Comparison of ENCODE assay signal across 20 cellular contexts in the genomic region with DNA sequence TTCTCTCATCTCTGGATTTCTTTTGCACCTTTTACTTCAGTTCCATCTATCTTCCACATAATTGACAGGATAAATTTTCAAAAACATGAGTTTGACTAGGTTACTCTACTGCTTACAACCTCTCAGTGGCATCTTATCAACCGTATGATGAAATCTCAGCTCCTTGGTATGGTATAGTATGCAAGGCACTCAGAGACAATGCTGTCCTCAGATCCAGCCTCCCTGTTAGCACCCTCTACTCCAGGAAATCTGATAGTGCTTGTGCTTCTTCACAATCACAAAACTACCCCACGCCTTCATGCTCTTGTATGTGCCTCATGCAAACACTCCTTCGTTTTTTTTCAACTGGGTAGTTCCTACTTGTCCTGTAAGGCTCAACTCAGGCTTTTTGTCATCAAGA.
A peak's percentile ranks its signal among the peaks of the same experiment; 100 is the strongest.
DNase-seq lines count a peak whose midpoint lies in the region; ATAC-seq and TF ChIP-seq lines count a peak whose summit lies in the region.
"Had no signal": no experiment of that assay in that cellular context is flagged by ENCODE, and none has a peak within 500 bp of the region (broad histone marks: within the 10 kb centered on the region; RNA-seq: fewer than 3 reads in every experiment).

No MANE protein-coding gene starts in this region.

- CTCF ChIA-PET in T-cell (lab: Charles Lee), result no interaction called here

- H3K27ac ChIP-seq in GM23338 (ENCODE audit: low read depth), result no peak overlapping the region
- H3K27ac ChIP-seq: 22Rv1; BLaER1 treated with 17β-estradiol and CSF1 and Interleukin-3, amounts not matched to agents 10 nM and 100 nM had no signal

- no peaks in the 10 kb centered on the region for H3F3A ChIP-seq in GM23338 (replicated peaks; ENCODE audit: low read depth)

- no peaks in the 10 kb centered on the region for H4K20me1 ChIP-seq in GM23338 (replicated peaks; ENCODE audit: insufficient read depth)
- H4K20me1 ChIP-seq: BLaER1 treated with 17β-estradiol and CSF1 and Interleukin-3, amounts not matched to agents 10 nM and 100 nM had no signal

- H3K4me3 Mint-ChIP-seq in GM23338 (no peak overlapping the region), mesothelial cell of epicardium (no peak overlapping the region), T-cell (no peak overlapping the region), glutamatergic neuron (ENCODE audit: unreplicated experiment) (no peak overlapping the region)
- H3K4me3 Mint-ChIP-seq: CD14-positive monocyte; CD4-positive, alpha-beta T cell; CD8-positive, alpha-beta memory T cell had no signal

- no peaks in the 10 kb centered on the region for H3K36me3 ChIP-seq in GM23338 (ENCODE audit: insufficient read depth)
- H3K36me3 ChIP-seq: BE2C; BLaER1 treated with 17β-estradiol and CSF1 and Interleukin-3, amounts not matched to agents 10 nM and 100 nM; HAP-1 had no signal

- TF ChIP-seq CTCF in GM23338 (conservative IDR thresholded peaks at IDR 0.05; ENCODE audit: low read depth in 2 of 2) (no peak), fibroblast of pulmonary artery (IDR thresholded peaks at IDR 0.05; ENCODE audit: low read length, missing control alignments) (no peak), mesothelial cell of epicardium (IDR thresholded peaks at IDR 0.05; ENCODE audit: unreplicated experiment) (no peak), glutamatergic neuron (IDR thresholded peaks at IDR 0.05; ENCODE audit: partially characterized antibody, unreplicated experiment) (no peak)

- H3K36me3 Mint-ChIP-seq in GM23338 (ENCODE audit: low read depth) (no peaks in the 10 kb centered on the region), mesothelial cell of epicardium (no peaks in the 10 kb centered on the region), T-cell (no peaks in the 10 kb centered on the region), glutamatergic neuron (ENCODE audit: unreplicated experiment) (no peaks in the 10 kb centered on the region)
- H3K36me3 Mint-ChIP-seq: CD14-positive monocyte; CD8-positive, alpha-beta memory T cell had no signal

- H3K4me1 Mint-ChIP-seq in GM23338 (peaks cover 30% of the 10 kb centered on the region), mesothelial cell of epicardium (peaks cover 91% of the 10 kb centered on the region), T-cell (no peaks in the 10 kb centered on the region), glutamatergic neuron (ENCODE audit: low read depth, unreplicated experiment) (peaks cover 1% of the 10 kb centered on the region)
- H3K4me1 Mint-ChIP-seq: CD14-positive monocyte; CD8-positive, alpha-beta memory T cell had no signal

- no peak overlapping the region for H3K4me2 ChIP-seq in GM23338
- H3K4me2 ChIP-seq: BLaER1 treated with 17β-estradiol and CSF1 and Interleukin-3, amounts not matched to agents 10 nM and 100 nM had no signal

- H3K4me3 ChIP-seq in GM23338 (no peak overlapping the region), fibroblast of pulmonary artery (replicated peaks; ENCODE audit: low read depth, low read length) (no peak overlapping the region)
- H3K4me3 ChIP-seq: BLaER1 treated with 17β-estradiol and CSF1 and Interleukin-3, amounts not matched to agents 10 nM and 100 nM; HAP-1 had no signal

- H3K27me3 ChIP-seq in GM23338 (ENCODE audit: insufficient read depth), result no peaks in the 10 kb centered on the region
- H3K27me3 ChIP-seq: BE2C; BLaER1 treated with 17β-estradiol and CSF1 and Interleukin-3, amounts not matched to agents 10 nM and 100 nM had no signal

- peaks cover 18% of the 10 kb centered on the region for H3K4me1 ChIP-seq in GM23338 (ENCODE audit: insufficient read depth)
- H3K4me1 ChIP-seq: BE2C; BLaER1 treated with 17β-estradiol and CSF1 and Interleukin-3, amounts not matched to agents 10 nM and 100 nM; HAP-1 had no signal

- no peak overlapping the region for H2AFZ ChIP-seq in GM23338

- ATAC-seq in GM23338, result no peak
- ATAC-seq in HG03571 (IDR thresholded peaks at IDR 0.05; ENCODE audit: unreplicated experiment), result no peak
- ATAC-seq in T-cell (replicated peaks in 1 of 4), result no peak

- H3K27me3 Mint-ChIP-seq in GM23338 (ENCODE audit: insufficient read depth, low read depth, poor library complexity), result peaks cover 2% of the 10 kb centered on the region
- no peaks in the 10 kb centered on the region for H3K27me3 Mint-ChIP-seq in mesothelial cell of epicardium (ENCODE audit: low read depth)
- H3K27me3 Mint-ChIP-seq in T-cell, result no peaks in the 10 kb centered on the region
- H3K27me3 Mint-ChIP-seq in glutamatergic neuron (ENCODE audit: unreplicated experiment), result no peaks in the 10 kb centered on the region
- H3K27me3 Mint-ChIP-seq: CD4-positive, alpha-beta T cell; CD8-positive, alpha-beta memory T cell had no signal

- no peaks in the 10 kb centered on the region for H3K9me2 ChIP-seq in GM23338 (ENCODE audit: insufficient read depth)

- H3K9me3 Mint-ChIP-seq in GM23338 (no peaks in the 10 kb centered on the region), mesothelial cell of epicardium (no peaks in the 10 kb centered on the region), T-cell (peaks cover 0 to 5% (median 0%) of the 10 kb centered on the region in 3 donors), glutamatergic neuron (ENCODE audit: unreplicated experiment) (no peaks in the 10 kb centered on the region)
- H3K9me3 Mint-ChIP-seq: CD4-positive, alpha-beta T cell had no signal

- DNase-seq in GM23338 (ENCODE audit: low spot score) (no peak), fibroblast of pulmonary artery (ENCODE audit: low read depth) (peak; percentile 14), mesothelial cell of epicardium (ENCODE audit: low spot score in 2 of 2, unreplicated experiment in 2 of 2) (no peak), T-cell (no peak), glutamatergic neuron (no peak)
- DNase-seq: AML-193; BE2C; Calu3; CD4-positive, alpha-beta T cell; CD8-positive, alpha-beta memory T cell; COR-L47; DMS53; DMS79 treated with DMSO at 0.1 percent for 48 hours; GF-D8; GOT3 had no signal

- POLR2A ChIA-PET in T-cell (lab: Charles Lee), result no interaction called here

- no peaks in the 10 kb centered on the region for H3K79me2 ChIP-seq in GM23338 (replicated peaks; ENCODE audit: insufficient read depth)

- peak overlapping the region; percentile 17 for H3K27ac Mint-ChIP-seq in GM23338
- H3K27ac Mint-ChIP-seq in mesothelial cell of epicardium, result peak overlapping the region; percentile 84
- no peak overlapping the region for H3K27ac Mint-ChIP-seq in T-cell
- H3K27ac Mint-ChIP-seq in glutamatergic neuron (ENCODE audit: unreplicated experiment), result no peak overlapping the region
- H3K27ac Mint-ChIP-seq: CD14-positive monocyte; CD4-positive, alpha-beta T cell; CD8-positive, alpha-beta memory T cell had no signal

TF ChIP-seq in GM23338, 12 proteins besides CTCF, POLR2A, EP300 and RAD21 (continues in another document):
- no peak for TF ChIP-seq ZNF462 (CRISPR knock-in tag; IDR thresholded peaks at IDR 0.05)
- TF ChIP-seq EZH2phosphoT487 (IDR thresholded peaks at IDR 0.05; ENCODE audit: unreplicated experiment), result no peak

Comparison
In these comparisons a context has a peak if more than half of its experiments do, and no peak if none do; other contexts are left out.
1. H3K27ac Mint-ChIP-seq: peak in GM23338 (single experiment) and mesothelial cell of epicardium (single experiment); none in T-cell (0 of 2) and glutamatergic neuron (single experiment).